In genomic region chr4:136637071-136637777, GRCh38 we compare ENCODE assay signal across 7 cellular contexts.
A peak's percentile ranks its signal among the peaks of the same experiment; 100 is the strongest.
DNase-seq lines count a peak whose midpoint lies in the region; ATAC-seq and TF ChIP-seq lines count a peak whose summit lies in the region.

No MANE protein-coding gene starts in this region.

- no peaks in the 10 kb centered on the region for H3K27me3 Mint-ChIP-seq in nephron progenitor cell (ENCODE audit: low read depth, poor library complexity)

- no peaks in the 10 kb centered on the region for H3K9me3 Mint-ChIP-seq in nephron progenitor cell

- no peak overlapping the region for H3K4me3 ChIP-seq in mammary epithelial cell (replicated peaks in 1 of 3; ENCODE audit: insufficient read depth in 1 of 3, low read depth in 2 of 3, low read length in 3 of 3)

- H3K9ac ChIP-seq in mammary epithelial cell (ENCODE audit: insufficient read depth, low read length) = no peak overlapping the region

- H3K4me3 Mint-ChIP-seq in nephron progenitor cell = no peak overlapping the region

- no peak overlapping the region for H3K27ac ChIP-seq in mammary epithelial cell (ENCODE audit: insufficient read depth, low read depth, low read length)

- intact Hi-C loops in mammary epithelial cell (cut with micrococcal nuclease) = no loop called here

- no peak overlapping the region for H2AFZ ChIP-seq in mammary epithelial cell (ENCODE audit: low read depth, low read length)

- TF ChIP-seq CTCF in GM12873 (IDR thresholded peaks at IDR 0.05; ENCODE audit: insufficient read depth, low read depth, low read length, missing control alignments) (peak; percentile 53), mammary epithelial cell (conservative IDR thresholded peaks at IDR 0.05 in 1 of 2, IDR thresholded peaks at IDR 0.05 in 1 of 2; ENCODE audit: extremely low read depth in 1 of 2, insufficient read depth in 1 of 2, low read depth in 1 of 2, low read length in 2 of 2) (peak; percentile 30 to 38), nephron progenitor cell (IDR thresholded peaks at IDR 0.05) (peak; percentile 47)

- no peaks in the 10 kb centered on the region for H3K9me3 ChIP-seq in mammary epithelial cell (replicated peaks; ENCODE audit: insufficient read depth, low read length)

- in situ Hi-C loops in mammary epithelial cell (cut with MboI; ENCODE audit: low sequenced_read_pairs in 2 of 2) = no loop called here

- DNase-seq in Kasumi-1 (lab: John Stamatoyannopoulos, UW) = peak; percentile 7 to 20
- DNase-seq in mammary epithelial cell = no peak
- peak; percentile 50 for DNase-seq in nephron progenitor cell
- DNase-seq in activated CD8-positive, alpha-beta memory T cell treated with anti-CD3 and anti-CD28 coated beads for 24 hours = no peak
- DNase-seq in HCEC 1CT = no peak

- CTCF ChIA-PET in mammary epithelial cell (lab: Charles Lee; ENCODE audit: low non-redundant PET) = no interaction called here

- H3K4me1 Mint-ChIP-seq in nephron progenitor cell = peaks cover 5% of the 10 kb centered on the region

- BruUV-seq in mammary epithelial cell (replicated peaks; lab: Mats Ljungman, UMichigan) = no TSS peak

- dilution Hi-C loops in mammary epithelial cell (cut with HindIII; ENCODE audit: low sequenced_read_pairs) = no loop called here

- H3K27ac Mint-ChIP-seq in nephron progenitor cell = no peak overlapping the region

- no peak for ATAC-seq in HG03571 (IDR thresholded peaks at IDR 0.05; ENCODE audit: unreplicated experiment)

- no peaks in the 10 kb centered on the region for H4K20me1 ChIP-seq in mammary epithelial cell (ENCODE audit: insufficient read depth, low read length)

- peaks cover 2% of the 10 kb centered on the region for H3K27me3 ChIP-seq in mammary epithelial cell (ENCODE audit: insufficient read depth, low read length)

- no peak overlapping the region for H3K4me2 ChIP-seq in mammary epithelial cell (ENCODE audit: insufficient read depth, low read depth, low read length)

- H3K79me2 ChIP-seq in mammary epithelial cell (ENCODE audit: insufficient read depth, low read length) = no peaks in the 10 kb centered on the region

- WGBS in mammary epithelial cell (ENCODE audit: low coverage, missing lambda C conversion rate) = 80% methylated on average over 8 of the region's 9 CpGs

- H3K4me1 ChIP-seq in mammary epithelial cell (ENCODE audit: insufficient read depth, low read length) = no peaks in the 10 kb centered on the region

- H3K36me3 ChIP-seq in mammary epithelial cell (ENCODE audit: insufficient read depth, low read length) = no peaks in the 10 kb centered on the region

- no peaks in the 10 kb centered on the region for H3K36me3 Mint-ChIP-seq in nephron progenitor cell (ENCODE audit: low read depth)

Comparison
In these comparisons a context has a peak if more than half of its experiments do, and no peak if none do; other contexts are left out.
1. DNase-seq: peak in Kasumi-1 (2 of 2) and nephron progenitor cell (single experiment); none in mammary epithelial cell (single experiment), activated CD8-positive, alpha-beta memory T cell treated with anti-CD3 and anti-CD28 coated beads for 24 hours (single experiment) and HCEC 1CT (single experiment).
2. Peak in every context shown above with its lines, with median percentiles within 50 percentile points of each other: CTCF ChIP-seq.